8 cellular contexts compared by ENCODE assay signal in the genomic region with DNA sequence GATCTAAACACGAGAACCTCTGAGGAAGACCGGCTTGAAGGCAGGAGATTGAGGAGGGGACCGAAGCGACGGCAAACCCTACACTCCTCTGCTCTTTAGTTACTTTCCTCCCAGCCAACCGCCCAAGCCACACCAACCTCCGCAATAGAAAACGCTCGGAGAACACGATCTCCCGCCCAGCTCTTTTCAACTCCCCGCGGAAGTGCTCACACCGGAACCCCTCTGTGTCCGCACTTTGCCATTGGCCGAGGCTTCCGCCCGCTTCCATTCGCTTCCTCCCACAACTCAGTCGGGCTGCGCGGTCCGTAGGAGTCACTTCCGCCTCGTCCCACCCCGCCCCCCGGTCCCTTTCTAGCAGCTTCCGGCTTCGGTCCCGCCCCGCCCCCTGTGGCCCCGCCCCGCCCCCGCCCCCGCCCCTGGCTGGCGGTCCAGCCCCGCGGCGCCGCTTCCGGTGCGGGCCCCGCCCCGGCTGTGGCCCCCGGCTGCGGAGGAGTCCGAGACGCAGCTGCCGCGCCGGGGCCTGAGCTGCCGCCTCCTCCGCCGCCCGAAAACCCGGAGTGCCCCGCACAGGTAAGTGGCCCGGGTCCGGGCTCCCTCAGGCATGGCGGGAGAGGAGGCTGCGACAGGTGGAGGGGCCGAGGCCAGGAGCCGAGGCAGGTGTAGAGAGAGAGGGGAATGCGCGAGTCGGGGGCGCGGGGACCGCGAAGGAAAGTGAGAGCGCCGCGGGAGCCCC. TPM values are rescaled to one million over a fixed set of nuclear protein-coding genes. Genes with fewer than 3 reads are reported as not detected.
DNase-seq lines count a peak whose midpoint lies in the region; ATAC-seq, FAIRE-seq and TF ChIP-seq lines count a peak whose summit lies in the region.

Gene ARID3B (plus strand): TSS at position 460 of the 733 bp plus-strand sequence. CDS start 2,717 bp downstream, outside the sequence.

- ATAC-seq in GM18505 (IDR thresholded peaks at IDR 0.05; ENCODE audit: unreplicated experiment) (peak; percentile 68), HG02970 (IDR thresholded peaks at IDR 0.05; ENCODE audit: low FRiP score, unreplicated experiment) (peak; percentile 82), right cardiac atrium (peak; percentile 99), psoas muscle (peak; percentile 96 to 98 (median 98))

- TF ChIP-seq POLR2A in GM18505 (IDR thresholded peaks at IDR 0.05; ENCODE audit: borderline replicate concordance, extremely low read depth, insufficient read depth, insufficient read length), result peak; percentile 87

- intact Hi-C loops in right cardiac atrium (cut with DNase I), result loop anchor here in 2 of 4 donors (5.0 to 10.0 kb wide), 2 partner anchors 71 to 74 kb away; partner anchors contain the start of gene CLK3 (in 1 of the 2)
- intact Hi-C loops in psoas muscle (cut with DNase I), result loop anchor here (2.0 to 10.0 kb wide), 3 partner anchors 71 to 80 kb away; partner anchors contain the start of gene UBL7 (in 2 of the 2)

- peaks cover 8% of the 10 kb centered on the region for H3K4me1 ChIP-seq in right cardiac atrium (ENCODE audit: control insufficient read depth, insufficient read depth, low read length)
- peaks cover 23% of the 10 kb centered on the region for H3K4me1 ChIP-seq in psoas muscle

- WGBS in right cardiac atrium, result under 1% methylated on average over 73 of the region's 73 CpGs
- 0 to 1% (median 1%) methylated on average over 55 to 73 of the region's 73 CpGs for WGBS in psoas muscle, 3 donors

- peak within 1 kb of the TSS; percentile 57 for H3K27ac ChIP-seq in angular gyrus (ENCODE audit: low read depth, low read length)
- H3K27ac ChIP-seq in right cardiac atrium (ENCODE audit: low read length), result peak within 1 kb of the TSS; percentile 66
- peak within 1 kb of the TSS; percentile 85 for H3K27ac ChIP-seq in psoas muscle

- H3K4me3 ChIP-seq in right cardiac atrium (ENCODE audit: low read length) (peak within 1 kb of the TSS; percentile 98), psoas muscle (peak within 1 kb of the TSS; percentile 93)

- H3K36me3 ChIP-seq in psoas muscle (ENCODE audit: insufficient read depth in 1 of 2, low read depth in 1 of 2), result no peaks in the 10 kb centered on the region

- H3K9me3 ChIP-seq in right cardiac atrium (ENCODE audit: control insufficient read depth, low read length) (no peaks in the 10 kb centered on the region), psoas muscle (no peaks in the 10 kb centered on the region)

- no peak for FAIRE-seq in urothelium cell line (lab: Jason Lieb, UNC)

- DNase-seq in NCI-H1930 (lab: John Stamatoyannopoulos, UW), result peak; percentile 81 to 89
- DNase-seq in T-helper 2 cell, result peak; percentile 88 to 99 (median 94)
- DNase-seq in right cardiac atrium, result peak; percentile 98 to 99 (median 99)
- DNase-seq in psoas muscle, result peak; percentile 98 to 99
- DNase-seq in urothelium cell line (ENCODE audit: low spot score), result peak; percentile 94

- no peak for TF ChIP-seq CTCF in psoas muscle (IDR thresholded peaks at IDR 0.05)

- H3K27me3 ChIP-seq in right cardiac atrium (ENCODE audit: control insufficient read depth, insufficient read depth) (no peaks in the 10 kb centered on the region), psoas muscle (ENCODE audit: insufficient read depth in 3 of 3, low read length in 2 of 3) (no peaks in the 10 kb centered on the region)

RNA-seq across cellular contexts. Expression of gene ARID3B, which starts in this region (rescaled TPM):
- total RNA-seq in right cardiac atrium, result 1 to 10 TPM; 2.1 to 3.8 (median 2.5) TPM
- 2.1 TPM for polyA plus RNA-seq in right cardiac atrium
- total RNA-seq in psoas muscle, result 1 to 10 TPM; 1.8 to 4.7 (median 2.9) TPM
- polyA plus RNA-seq in psoas muscle, result 1 to 10 TPM; 2.5 to 5.5 (median 4.7) TPM

Comparison
In these comparisons a context has a peak if more than half of its experiments do, and no peak if none do; other contexts are left out.
1. Peak in every context shown above with its lines: DNase-seq, ATAC-seq, H3K4me3 ChIP-seq and H3K27ac ChIP-seq.